Comparison of ENCODE assay signal across 25 cellular contexts in genomic region chr10:60566027-60566575, GRCh38.
"Had no signal": no experiment of that assay in that cellular context is flagged by ENCODE, and none has a peak within 500 bp of the region (broad histone marks: within the 10 kb centered on the region; RNA-seq: fewer than 3 reads in every experiment).

No MANE protein-coding gene starts in this region.

- H3K4me3 Mint-ChIP-seq: activated naive CD8-positive, alpha-beta T cell; endodermal cell; mesothelial cell of epicardium; naive thymus-derived CD8-positive, alpha-beta T cell had no signal

- H3K27ac Mint-ChIP-seq: activated naive CD8-positive, alpha-beta T cell; endodermal cell; mesothelial cell of epicardium; naive thymus-derived CD8-positive, alpha-beta T cell; progenitor cell of endocrine pancreas had no signal

- ATAC-seq: gastrocnemius medialis; left ventricle myocardium superior; naive thymus-derived CD8-positive, alpha-beta T cell; SK-N-SH treated with all-trans-retinoic acid at 6 μM for 48 hours; upper lobe of right lung had no signal

- H3K27me3 Mint-ChIP-seq: progenitor cell of endocrine pancreas had no signal

- H3K4me1 Mint-ChIP-seq: endodermal cell had no signal

- H3K36me3 Mint-ChIP-seq: activated naive CD8-positive, alpha-beta T cell had no signal

- DNase-seq: activated CD4-positive, CD25-positive, alpha-beta regulatory T cell treated with anti-CD3 and anti-CD28 coated beads, Interleukin-2, amount 50 U/mL, for 72 hours; activated CD8-positive, alpha-beta memory T cell treated with anti-CD3 and anti-CD28 coated beads for 24 hours; activated effector memory CD4-positive, alpha-beta T cell treated with anti-CD3 and anti-CD28 coated beads, Interleukin-2, amount 50 U/mL, for 16 hours; amniotic stem cell; cerebellar nuclear complex; cortex of kidney; endodermal cell; esophagus squamous epithelium; gastrocnemius medialis; head of caudate nucleus; left ventricle myocardium superior; mammary epithelial cell; naive thymus-derived CD8-positive, alpha-beta T cell; retina; stimulated activated CD4-positive, alpha-beta T cell treated with anti-CD3 and anti-CD28 coated beads, Interleukin-2, amount 100 ng/mL, for 48 hours; stimulated activated CD8-positive, alpha-beta memory T cell treated with anti-CD3 and anti-CD28 coated beads, Interleukin-4, amount 100 ng/mL, for 48 hours; stimulated activated naive CD4-positive, alpha-beta T cell treated with Interleukin-2 at 50 U/mL for 16 hours; substantia nigra; thyroid gland; upper lobe of right lung; WERI-Rb-1 had no signal
